Comparison of ENCODE assay signal across 8 cellular contexts in the genomic region with DNA sequence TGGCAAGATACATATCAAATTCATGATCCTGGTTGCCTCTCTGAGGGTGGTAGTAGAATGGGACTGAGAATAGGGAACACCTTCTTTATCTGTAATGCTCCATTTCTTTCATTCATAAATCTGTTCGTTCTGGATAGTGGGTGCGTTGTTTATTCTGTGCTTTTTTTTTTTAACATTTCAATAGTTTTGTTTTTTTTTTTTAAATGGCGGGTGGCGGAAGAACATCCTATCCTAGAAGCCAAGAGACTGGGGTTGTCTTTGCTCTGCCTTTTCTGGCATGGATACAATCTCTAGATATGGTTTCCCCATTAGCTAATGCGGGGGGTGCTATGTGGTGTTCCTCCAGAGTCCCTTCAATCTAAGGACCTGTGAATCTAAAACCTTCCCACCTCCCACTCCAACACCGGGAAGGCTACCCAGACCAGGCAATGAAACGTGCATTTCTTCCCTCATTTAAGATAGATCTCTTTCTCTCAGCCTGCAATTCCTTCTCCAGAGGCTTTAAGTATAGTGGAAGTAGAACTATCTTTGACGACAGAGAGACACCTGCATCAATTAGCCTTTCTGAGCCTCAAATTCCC.
A peak's percentile ranks its signal among the peaks of the same experiment; 100 is the strongest.
DNase-seq lines count a peak whose midpoint lies in the region; ATAC-seq, FAIRE-seq and TF ChIP-seq lines count a peak whose summit lies in the region.

No MANE protein-coding gene starts in this region.

- no peaks in the 10 kb centered on the region for H4K20me1 ChIP-seq in KMS-11 (ENCODE audit: insufficient read depth)

- H3K27me3 ChIP-seq in KMS-11 (ENCODE audit: insufficient read depth, low read depth), result no peaks in the 10 kb centered on the region
- H3K27me3 ChIP-seq in brain microvascular endothelial cell (replicated peaks), result no peaks in the 10 kb centered on the region
- no peaks in the 10 kb centered on the region for H3K27me3 ChIP-seq in mucosa of stomach (ENCODE audit: control insufficient read depth, insufficient read depth, low read length)

- H3K4me3 ChIP-seq in GM12865 (ENCODE audit: low read depth, low read length) (peak overlapping the region; percentile 100), KMS-11 (IDR thresholded peaks at IDR 0.05; ENCODE audit: insufficient read depth, low read depth, low read length) (no peak overlapping the region), brain microvascular endothelial cell (ENCODE audit: low read depth, low read length) (peak overlapping the region; percentile 92), mucosa of stomach (ENCODE audit: low read length) (peak overlapping the region; percentile 64)

- peak overlapping the region; percentile 88 for H2AFZ ChIP-seq in KMS-11 (ENCODE audit: low read depth)

- peak overlapping the region; percentile 98 for H3K4me2 ChIP-seq in KMS-11

- no peak for FAIRE-seq in GM19239 (lab: Jason Lieb, UNC)

- in situ Hi-C loops in brain microvascular endothelial cell (cut with HindIII; ENCODE audit: low pct_ligation_motif_present, low sequenced_read_pairs), result no loop called here

- ATAC-seq in HG02571 (IDR thresholded peaks at IDR 0.05; ENCODE audit: unreplicated experiment), result no peak

- peak overlapping the region; percentile 64 for H3K9ac ChIP-seq in KMS-11
- peak overlapping the region; percentile 81 for H3K9ac ChIP-seq in mucosa of stomach (ENCODE audit: low read length)

- no peaks in the 10 kb centered on the region for H3K9me3 ChIP-seq in mucosa of stomach (ENCODE audit: control insufficient read depth, low read length)

- no peaks in the 10 kb centered on the region; the same call in 1 of the 2 replicates for H3K79me2 ChIP-seq in KMS-11 (ENCODE audit: insufficient read depth, low read depth)

- H3K4me1 ChIP-seq in KMS-11 (ENCODE audit: low read depth, poor library complexity, severe bottlenecking), result peaks cover 19% of the 10 kb centered on the region
- peaks cover 9% of the 10 kb centered on the region for H3K4me1 ChIP-seq in mucosa of stomach (ENCODE audit: control insufficient read depth, insufficient read depth, low read length)

- H3K36me3 ChIP-seq in KMS-11 (ENCODE audit: insufficient read depth) (no peaks in the 10 kb centered on the region), brain microvascular endothelial cell (replicated peaks) (no peaks in the 10 kb centered on the region), mucosa of stomach (ENCODE audit: control insufficient read depth, insufficient read depth, low read length) (no peaks in the 10 kb centered on the region)

- H3K27ac ChIP-seq in KMS-11 (peak overlapping the region; percentile 70), brain microvascular endothelial cell (peak overlapping the region; percentile 88)

- TF ChIP-seq CTCF in GM12865 (IDR thresholded peaks at IDR 0.05; ENCODE audit: insufficient read depth, low read depth, low read length, missing control alignments) (no peak), KMS-11 (conservative IDR thresholded peaks at IDR 0.05; ENCODE audit: low read depth, low read length) (no peak), brain microvascular endothelial cell (IDR thresholded peaks at IDR 0.05; ENCODE audit: low read depth, low read length, missing control alignments) (no peak)

- peak; percentile 15 for DNase-seq in GM12865 (ENCODE audit: low read depth)
- no peak for DNase-seq in brain microvascular endothelial cell
- DNase-seq in AG08396 (ENCODE audit: low spot score), result no peak
- no peak for DNase-seq in NCI-H510A (lab: John Stamatoyannopoulos, UW)
- DNase-seq in GM19239 (ENCODE audit: insufficient read length, low spot score), result no peak
